In the genomic region with DNA sequence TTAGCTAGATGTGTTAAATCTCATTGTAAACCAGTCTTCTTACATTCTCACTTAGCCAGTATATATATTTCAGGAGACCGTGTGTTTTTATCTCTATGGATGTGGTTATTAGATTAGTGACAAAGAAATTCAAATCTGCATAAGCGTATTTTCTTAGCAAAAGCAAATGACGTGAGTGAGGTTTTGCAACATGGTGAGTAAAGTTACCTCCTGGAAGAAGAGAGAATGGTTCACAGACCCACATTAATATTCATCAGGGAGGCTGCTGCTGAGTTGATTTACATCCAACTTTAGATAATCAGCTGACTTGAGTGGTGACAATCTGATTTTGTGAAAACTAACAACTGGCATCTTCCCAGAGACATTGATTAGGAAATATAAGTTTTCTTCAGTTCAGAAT, we compare ENCODE assay signal across 1 cellular context.
TF ChIP-seq lines count a peak whose summit lies in the region.

No MANE protein-coding gene starts in this region.

TF ChIP-seq in HepG2, 621 proteins besides CTCF, POLR2A, EP300 and RAD21 (continued from another document):
- TF ChIP-seq ZNF512B (CRISPR knock-in tag; IDR thresholded peaks at IDR 0.05; ENCODE audit: borderline replicate concordance) (no peak), SMARCE1 (IDR thresholded peaks at IDR 0.05; ENCODE audit: borderline replicate concordance) (no peak), RFXAP (CRISPR knock-in tag; IDR thresholded peaks at IDR 0.05; ENCODE audit: borderline replicate concordance) (no peak)
- TF ChIP-seq, protein P1, sequence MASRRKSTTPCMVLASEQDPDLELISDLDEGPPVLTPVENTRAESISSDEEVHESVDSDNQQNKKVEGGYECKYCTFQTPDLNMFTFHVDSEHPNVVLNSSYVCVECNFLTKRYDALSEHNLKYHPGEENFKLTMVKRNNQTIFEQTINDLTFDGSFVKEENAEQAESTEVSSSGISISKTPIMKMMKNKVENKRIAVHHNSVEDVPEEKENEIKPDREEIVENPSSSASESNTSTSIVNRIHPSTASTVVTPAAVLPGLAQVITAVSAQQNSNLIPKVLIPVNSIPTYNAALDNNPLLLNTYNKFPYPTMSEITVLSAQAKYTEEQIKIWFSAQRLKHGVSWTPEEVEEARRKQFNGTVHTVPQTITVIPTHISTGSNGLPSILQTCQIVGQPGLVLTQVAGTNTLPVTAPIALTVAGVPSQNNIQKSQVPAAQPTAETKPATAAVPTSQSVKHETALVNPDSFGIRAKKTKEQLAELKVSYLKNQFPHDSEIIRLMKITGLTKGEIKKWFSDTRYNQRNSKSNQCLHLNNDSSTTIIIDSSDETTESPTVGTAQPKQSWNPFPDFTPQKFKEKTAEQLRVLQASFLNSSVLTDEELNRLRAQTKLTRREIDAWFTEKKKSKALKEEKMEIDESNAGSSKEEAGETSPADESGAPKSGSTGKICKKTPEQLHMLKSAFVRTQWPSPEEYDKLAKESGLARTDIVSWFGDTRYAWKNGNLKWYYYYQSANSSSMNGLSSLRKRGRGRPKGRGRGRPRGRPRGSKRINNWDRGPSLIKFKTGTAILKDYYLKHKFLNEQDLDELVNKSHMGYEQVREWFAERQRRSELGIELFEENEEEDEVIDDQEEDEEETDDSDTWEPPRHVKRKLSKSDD (CRISPR knock-in tag; IDR thresholded peaks at IDR 0.05; ENCODE audit: low read depth), result no peak
TF ChIP-seq in HepG2: peak in this region for 0.
